ENCODE assay signal across 15 cellular contexts in genomic region chr16:46949216-46949892, GRCh38. TPM values are rescaled to one million over a fixed set of nuclear protein-coding genes. Genes with fewer than 3 reads are reported as not detected.
DNase-seq lines count a peak whose midpoint lies in the region; ATAC-seq and TF ChIP-seq lines count a peak whose summit lies in the region.
"Had no signal": no experiment of that assay in that cellular context is flagged by ENCODE, and none has a peak within 500 bp of the region (broad histone marks: within the 10 kb centered on the region; RNA-seq: fewer than 3 reads in every experiment).

No MANE protein-coding gene starts in this region.

- no peak overlapping the region for H3K14ac ChIP-seq in IMR-90 (replicated peaks; ENCODE audit: low read depth, low read length)

- no peak overlapping the region for H2AK5ac ChIP-seq in IMR-90 (ENCODE audit: low read depth, low read length)

- no peak overlapping the region for H4K5ac ChIP-seq in IMR-90 (ENCODE audit: low read depth, low read length)

- in situ Hi-C loops in IMR-90 (cut with MboI; ENCODE audit: low sequenced_read_pairs): loop anchor here (5.0 kb wide), 1 partner anchor 1213 kb away; no protein-coding TSS in a partner anchor

- CTCF ChIA-PET in IMR-90 (lab: Yijun Ruan, JAX): interaction anchor here (0.6 to 0.7 kb wide), 3 partner anchors 21 to 1564 kb away, joined by 4 read pairs; no protein-coding TSS in a partner anchor

- no peak overlapping the region for H4K8ac ChIP-seq in IMR-90 (ENCODE audit: low read depth in 2 of 2, low read length in 2 of 2)

- no peak overlapping the region for H2BK20ac ChIP-seq in IMR-90 (ENCODE audit: low read depth, low read length)

- no peak overlapping the region for H3K4me2 ChIP-seq in IMR-90 (ENCODE audit: low read depth, low read length)

- H4K20me1 ChIP-seq in IMR-90 (ENCODE audit: insufficient read depth, low read length): no peaks in the 10 kb centered on the region

- no peak overlapping the region for H2BK120ac ChIP-seq in IMR-90 (ENCODE audit: low read depth, low read length)

- 100% methylated on average over 2 of the region's 7 CpGs; no CpG with 5 or more reads in 1 of the 2 experiments for WGBS in IMR-90 (ENCODE audit: extremely low coverage in 2 of 2, insufficient read length in 1 of 2), 2 experiments

- no peak overlapping the region for H4K91ac ChIP-seq in IMR-90 (ENCODE audit: insufficient read depth, low read depth, low read length)

- no peak for DNase-seq in activated CD4-positive, CD25-positive, alpha-beta regulatory T cell treated with anti-CD3 and anti-CD28 coated beads, Interleukin-2, amount 50 U/mL, for 72 hours
- DNase-seq in IMR-90 (no peak), adipocyte (ENCODE audit: low read depth) (peak; percentile 23), foreskin melanocyte (no peak), CD1c-positive myeloid dendritic cell (ENCODE audit: extremely low spot score) (no peak), occipital lobe (lab: John Stamatoyannopoulos, UW) (no peak)
- DNase-seq in stimulated activated CD4-positive, alpha-beta T cell treated with anti-CD3 and anti-CD28 coated beads, Interleukin-2, amount 100 ng/mL, for 24 hours: peak; percentile 46 to 49
- DNase-seq: ACHN, activated gamma-delta T cell treated with Interleukin-2 at 50 U/mL for 16 hours, DMS153, left cardiac atrium, NCI-H187 treated with DMSO at 0.1 percent for 48 hours, PC-3 had no signal

- H3K36me3 ChIP-seq in IMR-90 (ENCODE audit: control insufficient read depth, insufficient read depth, low read length) (no peaks in the 10 kb centered on the region), adipocyte (ENCODE audit: control insufficient read depth, insufficient read depth, low read length, severe bottlenecking) (peaks cover 3% of the 10 kb centered on the region)

- H2BK5ac ChIP-seq in IMR-90 (ENCODE audit: low read depth, low read length, poor library complexity, severe bottlenecking): no peak overlapping the region

- H3K4me3 ChIP-seq in IMR-90 (ENCODE audit: insufficient read depth, low read depth, low read length): no peak overlapping the region
- no peak overlapping the region for H3K4me3 ChIP-seq in adipocyte (ENCODE audit: low read length)
- H3K4me3 ChIP-seq: suprapubic skin had no signal

- H3K27ac ChIP-seq in IMR-90 (ENCODE audit: insufficient read depth, low read length): no peak overlapping the region
- H3K27ac ChIP-seq: suprapubic skin had no signal

- no peak overlapping the region for H2BK15ac ChIP-seq in IMR-90 (ENCODE audit: low read depth, low read length)

- H3K27me3 ChIP-seq in IMR-90 (ENCODE audit: control insufficient read depth, insufficient read depth, low read length) (no peaks in the 10 kb centered on the region), adipocyte (replicated peaks; ENCODE audit: control insufficient read depth, insufficient read depth, low read length) (no peaks in the 10 kb centered on the region)
- H3K27me3 ChIP-seq: suprapubic skin had no signal

- peak overlapping the region; percentile 9 for H2AK9ac ChIP-seq in IMR-90 (replicated peaks; ENCODE audit: low read depth, low read length, poor library complexity)

- no peaks in the 10 kb centered on the region for H3K79me1 ChIP-seq in IMR-90 (ENCODE audit: low read depth in 1 of 2, low read length in 2 of 2)

- no peak overlapping the region for H2AFZ ChIP-seq in IMR-90 (replicated peaks; ENCODE audit: low read length, poor library complexity)

- no peak for TF ChIP-seq RAD21 in IMR-90 (IDR thresholded peaks at IDR 0.05; ENCODE audit: low read length)

- no peak for TF ChIP-seq POLR2A in IMR-90 (IDR thresholded peaks at IDR 0.05; ENCODE audit: low read depth, low read length)

- H3K9me1 ChIP-seq in IMR-90 (ENCODE audit: insufficient read depth, low read length): no peaks in the 10 kb centered on the region

- POLR2A ChIA-PET in IMR-90 (lab: Charles Lee; ENCODE audit: unreplicated experiment): no interaction called here

- dilution Hi-C loops in IMR-90 (cut with HindIII; ENCODE audit: low sequenced_read_pairs, unreplicated experiment): no loop called here

- no peak for TF ChIP-seq CTCF in IMR-90 (conservative IDR thresholded peaks at IDR 0.05; ENCODE audit: low read depth, low read length)

- no peak overlapping the region for H3K18ac ChIP-seq in IMR-90 (ENCODE audit: low read depth, low read length)

- H3K4ac ChIP-seq in IMR-90 (ENCODE audit: low read depth, low read length): no peak overlapping the region

- no peak overlapping the region for H3K23ac ChIP-seq in IMR-90 (ENCODE audit: low read depth, low read length)

- BruUV-seq in IMR-90 (replicated peaks; lab: Mats Ljungman, UMichigan): no TSS peak

- H3K9ac ChIP-seq in IMR-90 (ENCODE audit: low read depth, low read length) (no peak overlapping the region), adipocyte (ENCODE audit: low read length) (no peak overlapping the region)

- H3K4me1 ChIP-seq in IMR-90 (ENCODE audit: control insufficient read depth, insufficient read depth, low read length) (no peaks in the 10 kb centered on the region), adipocyte (ENCODE audit: control insufficient read depth, insufficient read depth, low read length) (no peaks in the 10 kb centered on the region)
- H3K4me1 ChIP-seq: suprapubic skin had no signal

- H3K9me3 ChIP-seq in IMR-90 (ENCODE audit: control insufficient read depth, insufficient read depth, low read length) (no peaks in the 10 kb centered on the region), adipocyte (ENCODE audit: control insufficient read depth, low read length) (no peaks in the 10 kb centered on the region)
- H3K9me3 ChIP-seq: suprapubic skin had no signal

- H3K56ac ChIP-seq in IMR-90 (ENCODE audit: extremely low read depth, insufficient read depth, low read length): no peak overlapping the region

- intact Hi-C loops in IMR-90 (cut with micrococcal nuclease): loop anchor here (2.0 kb wide), 2 partner anchors 193 to 1681 kb away; partner anchors contain the start of gene NETO2

- peak; percentile 91 to 92 for ATAC-seq in activated CD4-positive, CD25-positive, alpha-beta regulatory T cell treated with anti-CD3 and anti-CD28 coated beads, Interleukin-2, amount 50 U/mL, for 24 hours
- ATAC-seq in IMR-90 (ENCODE audit: low read depth): no peak
- ATAC-seq: left cardiac atrium, PC-3 had no signal

TF ChIP-seq in IMR-90, 13 proteins besides CTCF, POLR2A, EP300 and RAD21:
- no peak for TF ChIP-seq RCOR1 (IDR thresholded peaks at IDR 0.05; ENCODE audit: insufficient replicate concordance, low read length)
- no peak for TF ChIP-seq MXI1 (IDR thresholded peaks at IDR 0.05; ENCODE audit: borderline replicate concordance, low read depth, low read length)
- TF ChIP-seq CEBPB (IDR thresholded peaks at IDR 0.05; ENCODE audit: low read depth, low read length): peak; percentile 81
- no peak for TF ChIP-seq SMC3 (IDR thresholded peaks at IDR 0.05; ENCODE audit: low read depth, low read length)

RNA-seq across cellular contexts. Expression of gene DNAJA2, which starts 24.1 kb away (rescaled TPM):
- 53.9 and 109 TPM in 2 replicates for total RNA-seq in IMR-90 (2012; rRNA removed)
- 13.1 and 18.6 TPM in 2 replicates for polyA plus RNA-seq in IMR-90 (2012; rRNA removed)
- 2.8 and 3.6 TPM in 2 replicates for polyA plus RNA-seq in IMR-90 (2012; cell fraction: cytosol; rRNA removed)
- polyA plus RNA-seq in IMR-90 (2012; cell fraction: nucleus; rRNA removed; ENCODE audit: low replicate concordance): 1.5 and 9.1 TPM in 2 replicates
- total RNA-seq in occipital lobe: 104 TPM

Comparison
In these comparisons a context has a peak if more than half of its experiments do, and no peak if none do; other contexts are left out.
1. DNase-seq: peak in adipocyte (single experiment) and stimulated activated CD4-positive, alpha-beta T cell treated with anti-CD3 and anti-CD28 coated beads, Interleukin-2, amount 100 ng/mL, for 24 hours (2 of 2); none in activated CD4-positive, CD25-positive, alpha-beta regulatory T cell treated with anti-CD3 and anti-CD28 coated beads, Interleukin-2, amount 50 U/mL, for 72 hours (single experiment), IMR-90 (single experiment), foreskin melanocyte (single experiment), CD1c-positive myeloid dendritic cell (single experiment) and occipital lobe (single experiment).